7 cellular contexts compared by ENCODE assay signal in genomic region chr10:64959883-64960282, GRCh38.
"Had no signal": no experiment of that assay in that cellular context is flagged by ENCODE, and none has a peak within 500 bp of the region (broad histone marks: within the 10 kb centered on the region; RNA-seq: fewer than 3 reads in every experiment).

No MANE protein-coding gene starts in this region.

- DNase-seq: IMR-90, KBM-7, KG1 had no signal

- H3K4me3 ChIP-seq: K562 had no signal

- ATAC-seq: HepG2, K562 had no signal

- H3K27ac ChIP-seq: HL-60 had no signal

- FAIRE-seq: HepG2, HTR-8/SVneo, K562 had no signal
